ENCODE assay signal across 10 cellular contexts in the genomic region with DNA sequence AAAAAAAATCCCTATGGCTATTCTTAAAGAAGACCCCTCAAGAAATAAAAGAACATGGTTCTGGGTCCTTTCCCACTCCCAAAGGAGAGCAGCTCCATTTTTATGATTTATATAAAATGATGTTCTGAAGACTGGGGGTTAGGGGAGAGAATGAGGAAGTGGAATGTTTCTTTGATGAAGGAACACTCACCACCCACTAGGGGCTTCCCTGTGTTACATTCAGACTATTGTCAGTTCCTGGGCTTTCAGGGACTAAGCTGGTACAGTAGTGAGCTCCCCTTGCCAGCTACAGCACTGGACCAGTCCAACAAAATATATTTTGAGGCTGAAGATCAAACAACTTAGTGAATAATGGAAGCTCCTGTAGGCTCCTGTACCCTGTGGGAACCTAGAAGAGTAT.
DNase-seq lines count a peak whose midpoint lies in the region; ATAC-seq lines count a peak whose summit lies in the region.
"Had no signal": no experiment of that assay in that cellular context is flagged by ENCODE, and none has a peak within 500 bp of the region (broad histone marks: within the 10 kb centered on the region; RNA-seq: fewer than 3 reads in every experiment).

No MANE protein-coding gene starts in this region.

- ATAC-seq in GM18498 (IDR thresholded peaks at IDR 0.05; ENCODE audit: unreplicated experiment) (peak; percentile 57), HG02610 (IDR thresholded peaks at IDR 0.05; ENCODE audit: unreplicated experiment) (peak; percentile 66), Right ventricle myocardium inferior (no peak), GM21786 (IDR thresholded peaks at IDR 0.05; ENCODE audit: unreplicated experiment) (no peak)

- no peak overlapping the region for H3K9ac ChIP-seq in mesendoderm (ENCODE audit: low read length)

- no peaks in the 10 kb centered on the region for H3K27me3 ChIP-seq in mesendoderm (ENCODE audit: insufficient read depth, low read length, poor library complexity)

- intact Hi-C loops in Right ventricle myocardium inferior (cut with DNase I), result no loop called here

- no peaks in the 10 kb centered on the region for H3K79me2 ChIP-seq in mesendoderm (ENCODE audit: control insufficient read depth, insufficient read depth, low read length)

- peak overlapping the region; percentile 20 for H3K18ac ChIP-seq in mesendoderm (ENCODE audit: low read length)

- DNase-seq in NOMO-1 (lab: John Stamatoyannopoulos, UW; ENCODE audit: unreplicated experiment in 2 of 2) (peak; percentile 14), mesendoderm (no peak), Right ventricle myocardium inferior (ENCODE audit: missing footprints) (no peak)
- DNase-seq in stimulated activated CD4-positive, alpha-beta T cell treated with anti-CD3 and anti-CD28 coated beads, Interleukin-4, amount 100 ng/mL, for 4 hours, result no peak
- DNase-seq in activated T-cell treated with anti-CD3 and anti-CD28 coated beads, Interleukin-2, amount 50 U/mL, for 48 hours, result no peak
- DNase-seq: cortex of kidney, hippocampal formation had no signal

- no peaks in the 10 kb centered on the region for H3K36me3 ChIP-seq in mesendoderm (ENCODE audit: control insufficient read depth, insufficient read depth, low read length)

- no peak overlapping the region for H3K4me2 ChIP-seq in mesendoderm (ENCODE audit: low read length)

- H2BK15ac ChIP-seq in mesendoderm (replicated peaks; ENCODE audit: low read depth), result no peak overlapping the region

- no peak overlapping the region for H3K27ac ChIP-seq in mesendoderm (ENCODE audit: low read depth, low read length)

- no peak overlapping the region for H2BK5ac ChIP-seq in mesendoderm (ENCODE audit: low read length)

- peaks cover 11% of the 10 kb centered on the region for H3K4me1 ChIP-seq in mesendoderm (ENCODE audit: control insufficient read depth, low read depth, low read length)

- no peak overlapping the region for H3K4ac ChIP-seq in mesendoderm (ENCODE audit: low read depth, low read length)

- no peak overlapping the region for H4K8ac ChIP-seq in mesendoderm (ENCODE audit: low read depth, low read length)

- H3K4me3 ChIP-seq in mesendoderm (ENCODE audit: low read length), result no peak overlapping the region

- no peak overlapping the region for H2AK5ac ChIP-seq in mesendoderm (ENCODE audit: low read length)

- no peaks in the 10 kb centered on the region for H3K79me1 ChIP-seq in mesendoderm (ENCODE audit: low read length)

- H3K56ac ChIP-seq in mesendoderm (ENCODE audit: low read length), result no peak overlapping the region

- no peak overlapping the region for H4K5ac ChIP-seq in mesendoderm (ENCODE audit: low read length)

- H3K23ac ChIP-seq in mesendoderm (ENCODE audit: low read length), result no peak overlapping the region

- H2BK120ac ChIP-seq in mesendoderm (ENCODE audit: low read depth, low read length), result no peak overlapping the region

Comparison
In these comparisons a context has a peak if more than half of its experiments do, and no peak if none do; other contexts are left out.
1. ATAC-seq: peak in GM18498 (single experiment) and HG02610 (single experiment); none in Right ventricle myocardium inferior (single experiment) and GM21786 (single experiment).
2. DNase-seq: peak in NOMO-1 (2 of 2); none in mesendoderm (single experiment), Right ventricle myocardium inferior (single experiment), stimulated activated CD4-positive, alpha-beta T cell treated with anti-CD3 and anti-CD28 coated beads, Interleukin-4, amount 100 ng/mL, for 4 hours (0 of 2) and activated T-cell treated with anti-CD3 and anti-CD28 coated beads, Interleukin-2, amount 50 U/mL, for 48 hours (0 of 2).